Comparison of ENCODE assay signal across 16 cellular contexts in genomic region chr15:90173372-90173771, GRCh38. TPM values are rescaled to one million over a fixed set of nuclear protein-coding genes. Genes with fewer than 3 reads are reported as not detected.
A peak's percentile ranks its signal among the peaks of the same experiment; 100 is the strongest.
DNase-seq lines count a peak whose midpoint lies in the region; ATAC-seq, FAIRE-seq and TF ChIP-seq lines count a peak whose summit lies in the region.
"Had no signal": no experiment of that assay in that cellular context is flagged by ENCODE, and none has a peak within 500 bp of the region (broad histone marks: within the 10 kb centered on the region; RNA-seq: fewer than 3 reads in every experiment).

No MANE protein-coding gene starts in this region.

- POLR2A ChIA-PET in MCF 10A (lab: Yijun Ruan, JAX): interaction anchor here (0.6 to 1.8 kb wide), 3 partner anchors 12 to 671 kb away, joined by 3 to 6 read pairs (median 4); no protein-coding TSS in a partner anchor
- POLR2A ChIA-PET in HepG2 (lab: Yijun Ruan, JAX): interaction anchor here (0.8 kb wide), 1 partner anchor 27 kb away, joined by 6 read pairs; the partner anchor contains the start of gene SEMA4B

- H3K36me3 ChIP-seq in breast epithelium: no peaks in the 10 kb centered on the region
- H3K36me3 ChIP-seq in HepG2 (replicated peaks in 1 of 2; ENCODE audit: control insufficient read depth in 1 of 2, insufficient read depth in 2 of 2, low read length in 2 of 2): no peaks in the 10 kb centered on the region
- no peaks in the 10 kb centered on the region for H3K36me3 ChIP-seq in thyroid gland
- H3K36me3 ChIP-seq: BLaER1 treated with 17β-estradiol and CSF1 and Interleukin-3, amounts not matched to agents 10 nM and 100 nM had no signal

- BruUV-seq in MCF 10A (replicated peaks; lab: Mats Ljungman, UMichigan) (no TSS peak), HepG2 (replicated peaks; lab: Mats Ljungman, UMichigan) (no TSS peak)

- WGBS in HepG2 (ENCODE audit: low lambda C conversion rate): 43% methylated on average over 7 of the region's 7 CpGs
- 79 to 87% methylated on average over 7 of the region's 7 CpGs for WGBS in thyroid gland, 2 donors

- H3K27me3 ChIP-seq in breast epithelium: no peaks in the 10 kb centered on the region
- no peaks in the 10 kb centered on the region for H3K27me3 ChIP-seq in HepG2 (ENCODE audit: control insufficient read depth in 1 of 2, insufficient read depth in 2 of 2, low read length in 2 of 2)
- H3K27me3 ChIP-seq in thyroid gland: no peaks in the 10 kb centered on the region
- H3K27me3 ChIP-seq: BLaER1 treated with 17β-estradiol and CSF1 and Interleukin-3, amounts not matched to agents 10 nM and 100 nM had no signal

- intact Hi-C loops in breast epithelium (cut with DNase I; ENCODE audit: low total_unique reads): no loop called here
- intact Hi-C loops in MCF 10A (cut with micrococcal nuclease): no loop called here
- intact Hi-C loops in HepG2 (cut with micrococcal nuclease; ENCODE audit: unreplicated experiment): no loop called here
- intact Hi-C loops in thyroid gland (cut with DNase I): no loop called here
- intact Hi-C loops in activated T-helper 2 cell treated with anti-CD3 and anti-CD28 coated beads, Interferon-gamma antibody, Interleukin-2, Interleukin-4, amounts not matched to agents 10 μg/mL and 5 μg/mL and 100 μg/mL, durations not matched to agents 14 hours and 24 hours and 36 hours (cut with micrococcal nuclease): no loop called here

- ATAC-seq in HepG2: peak; percentile 51; the same call in 2 of the 3 replicates

- peak overlapping the region; percentile 20 to 52 for H3K27ac ChIP-seq in breast epithelium
- no peak overlapping the region for H3K27ac ChIP-seq in HepG2 (ENCODE audit: extremely low read length, insufficient read depth, low read length)
- peak overlapping the region; percentile 54 to 99 (median 98) for H3K27ac ChIP-seq in thyroid gland
- H3K27ac ChIP-seq: BLaER1 treated with 17β-estradiol and CSF1 and Interleukin-3, amounts not matched to agents 10 nM and 100 nM had no signal

- TF ChIP-seq POLR2A in breast epithelium (IDR thresholded peaks at IDR 0.05): no peak
- no peak for TF ChIP-seq POLR2A in HepG2 (IDR thresholded peaks at IDR 0.05; ENCODE audit: insufficient read depth in 1 of 2, low read depth in 2 of 2, low read length in 2 of 2)
- TF ChIP-seq POLR2A in thyroid gland (IDR thresholded peaks at IDR 0.05): no peak

- H3K4me1 Mint-ChIP-seq in MCF 10A (ENCODE audit: insufficient read depth, unreplicated experiment) (no peaks in the 10 kb centered on the region), chondrocyte (ENCODE audit: low read depth) (peaks cover 19% of the 10 kb centered on the region)
- H3K4me1 Mint-ChIP-seq in activated T-helper 2 cell treated with anti-CD3 and anti-CD28 coated beads, Interferon-gamma antibody, Interleukin-2, Interleukin-4, amounts not matched to agents 10 μg/mL and 5 μg/mL and 100 μg/mL, durations not matched to agents 14 hours and 24 hours and 36 hours (ENCODE audit: low read depth): peaks cover 3% of the 10 kb centered on the region

- TF ChIP-seq RAD21 in HepG2 (CRISPR knock-in tag; IDR thresholded peaks at IDR 0.05): no peak

- H3K4me3 Mint-ChIP-seq in MCF 10A (ENCODE audit: unreplicated experiment) (no peak overlapping the region), chondrocyte (ENCODE audit: unreplicated experiment) (no peak overlapping the region)
- no peak overlapping the region for H3K4me3 Mint-ChIP-seq in activated T-helper 2 cell treated with anti-CD3 and anti-CD28 coated beads, Interferon-gamma antibody, Interleukin-2, Interleukin-4, amounts not matched to agents 10 μg/mL and 5 μg/mL and 100 μg/mL, durations not matched to agents 14 hours and 24 hours and 36 hours (ENCODE audit: low read depth)

- H3K9ac ChIP-seq in HepG2 (ENCODE audit: insufficient read depth, low read depth, low read length): no peak overlapping the region
- H3K9ac ChIP-seq: BLaER1 treated with 17β-estradiol and CSF1 and Interleukin-3, amounts not matched to agents 10 nM and 100 nM had no signal

- TF ChIP-seq CTCF in breast epithelium (IDR thresholded peaks at IDR 0.05) (no peak), MCF 10A (IDR thresholded peaks at IDR 0.05; ENCODE audit: unreplicated experiment) (no peak), chondrocyte (IDR thresholded peaks at IDR 0.05) (no peak), HepG2 (CRISPR knock-in tag; IDR thresholded peaks at IDR 0.05) (no peak), thyroid gland (IDR thresholded peaks at IDR 0.05) (no peak)

- H3K36me3 Mint-ChIP-seq in MCF 10A (ENCODE audit: insufficient read depth, unreplicated experiment): no peaks in the 10 kb centered on the region
- no peaks in the 10 kb centered on the region for H3K36me3 Mint-ChIP-seq in chondrocyte (ENCODE audit: low read depth)
- no peaks in the 10 kb centered on the region for H3K36me3 Mint-ChIP-seq in activated T-helper 2 cell treated with anti-CD3 and anti-CD28 coated beads, Interferon-gamma antibody, Interleukin-2, Interleukin-4, amounts not matched to agents 10 μg/mL and 5 μg/mL and 100 μg/mL, durations not matched to agents 14 hours and 24 hours and 36 hours (ENCODE audit: low read depth)

- H3K27ac Mint-ChIP-seq in MCF 10A (ENCODE audit: low read depth, unreplicated experiment) (no peak overlapping the region), chondrocyte (ENCODE audit: unreplicated experiment) (peak overlapping the region; percentile 71)
- H3K27ac Mint-ChIP-seq in activated T-helper 2 cell treated with anti-CD3 and anti-CD28 coated beads, Interferon-gamma antibody, Interleukin-2, Interleukin-4, amounts not matched to agents 10 μg/mL and 5 μg/mL and 100 μg/mL, durations not matched to agents 14 hours and 24 hours and 36 hours: no peak overlapping the region

- H3K4me1 ChIP-seq in breast epithelium: peaks cover 0 to 3% of the 10 kb centered on the region in 2 donors
- H3K4me1 ChIP-seq in HepG2 (ENCODE audit: insufficient read depth, low read length): peaks cover 53% of the 10 kb centered on the region
- peaks cover 17 to 35% of the 10 kb centered on the region in 2 donors for H3K4me1 ChIP-seq in thyroid gland

- TF ChIP-seq EP300 in HepG2 (IDR thresholded peaks at IDR 0.05; ENCODE audit: low read depth in 2 of 2, low read length in 2 of 2) (no peak), HepG2 (CRISPR knock-in tag; IDR thresholded peaks at IDR 0.05; ENCODE audit: borderline replicate concordance) (no peak)

- DNase-seq in breast epithelium (ENCODE audit: low spot score in 2 of 2): no peak
- no peak for DNase-seq in MCF 10A (ENCODE audit: unreplicated experiment)
- DNase-seq in chondrocyte (ENCODE audit: low spot score): no peak
- no peak for DNase-seq in HepG2 (ENCODE audit: low spot score)
- no peak for DNase-seq in thyroid gland
- DNase-seq in HUDEP-2 (lab: John Stamatoyannopoulos, UW; ENCODE audit: unreplicated experiment in 76 of 76): no peak
- DNase-seq in NCI-H2081 treated with DMSO at 0.1 percent for 48 hours (lab: John Stamatoyannopoulos, UW): no peak
- DNase-seq in activated T-helper 2 cell treated with anti-CD3 and anti-CD28 coated beads, Interferon-gamma antibody, Interleukin-2, Interleukin-4, amounts not matched to agents 10 μg/mL and 5 μg/mL and 100 μg/mL, durations not matched to agents 14 hours and 24 hours and 36 hours (ENCODE audit: low spot score): no peak
- DNase-seq: 8988T, IMR-90, Kasumi-1, NCI-H1930, NCI-H2171 treated with DMSO at 0.1 percent for 48 hours, NCI-H524 had no signal

- H3K9me3 ChIP-seq in breast epithelium: no peaks in the 10 kb centered on the region
- no peaks in the 10 kb centered on the region for H3K9me3 ChIP-seq in HepG2 (ENCODE audit: low read length)
- H3K9me3 ChIP-seq in thyroid gland: no peaks in the 10 kb centered on the region

- in situ Hi-C loops in HepG2 (cut with HindIII; ENCODE audit: extremely low pct_ligation_motif_present, low pct_unique_long_range_greater_than_20kb): no loop called here

- no peak overlapping the region for H3K4me2 ChIP-seq in HepG2 (ENCODE audit: low read depth, low read length)
- H3K4me2 ChIP-seq: BLaER1 treated with 17β-estradiol and CSF1 and Interleukin-3, amounts not matched to agents 10 nM and 100 nM had no signal

- H3K79me2 ChIP-seq in HepG2 (ENCODE audit: insufficient read depth, low read length): no peaks in the 10 kb centered on the region

- H2AFZ ChIP-seq in HepG2 (ENCODE audit: low read length): no peak overlapping the region

- CTCF ChIA-PET in MCF 10A (lab: Yijun Ruan, JAX): interaction anchor here (0.5 to 1.0 kb wide), 4 partner anchors 8 to 812 kb away, joined by 3 to 5 read pairs (median 3); no protein-coding TSS in a partner anchor
- CTCF ChIA-PET in HepG2 (lab: Yijun Ruan, JAX; ENCODE audit: low intra/inter-chr PET ratio, low total read pairs): no interaction called here

- H4K20me1 ChIP-seq in HepG2 (ENCODE audit: insufficient read depth, low read length): no peaks in the 10 kb centered on the region
- H4K20me1 ChIP-seq: BLaER1 treated with 17β-estradiol and CSF1 and Interleukin-3, amounts not matched to agents 10 nM and 100 nM had no signal

- H3K9me3 Mint-ChIP-seq in MCF 10A (ENCODE audit: unreplicated experiment): no peaks in the 10 kb centered on the region
- no peaks in the 10 kb centered on the region for H3K9me3 Mint-ChIP-seq in chondrocyte (ENCODE audit: low read depth)
- no peaks in the 10 kb centered on the region for H3K9me3 Mint-ChIP-seq in activated T-helper 2 cell treated with anti-CD3 and anti-CD28 coated beads, Interferon-gamma antibody, Interleukin-2, Interleukin-4, amounts not matched to agents 10 μg/mL and 5 μg/mL and 100 μg/mL, durations not matched to agents 14 hours and 24 hours and 36 hours

- H3K27me3 Mint-ChIP-seq in MCF 10A (ENCODE audit: insufficient read depth, unreplicated experiment) (no peaks in the 10 kb centered on the region), chondrocyte (ENCODE audit: low read depth) (no peaks in the 10 kb centered on the region)
- H3K27me3 Mint-ChIP-seq in activated T-helper 2 cell treated with anti-CD3 and anti-CD28 coated beads, Interferon-gamma antibody, Interleukin-2, Interleukin-4, amounts not matched to agents 10 μg/mL and 5 μg/mL and 100 μg/mL, durations not matched to agents 14 hours and 24 hours and 36 hours (ENCODE audit: low read depth): no peaks in the 10 kb centered on the region

- H3K4me3 ChIP-seq in breast epithelium (no peak overlapping the region), HepG2 (replicated peaks in 1 of 3; ENCODE audit: insufficient read depth in 1 of 3, low read depth in 2 of 3, low read length in 3 of 3) (no peak overlapping the region), thyroid gland (replicated peaks in 1 of 3) (no peak overlapping the region)
- H3K4me3 ChIP-seq: BLaER1 treated with 17β-estradiol and CSF1 and Interleukin-3, amounts not matched to agents 10 nM and 100 nM had no signal

- FAIRE-seq in HepG2 (lab: Jason Lieb, UNC): no peak
- FAIRE-seq: H54 had no signal

RNA-seq across cellular contexts. Expression of gene SEMA4B, which starts 27.8 kb away (rescaled TPM):
- total RNA-seq in breast epithelium (10 to 100 TPM in 2 of 3 donors, 1 to 10 TPM in 1; 6.6 to 72.8 (median 56.9) TPM), MCF 10A (2022) (38.6 and 46.4 TPM in 2 replicates), chondrocyte (6.7 to 10.5 TPM (median 9.2 TPM) in 3 replicates), HepG2 (2016; rRNA removed; fragmentation: Illumina TruSeq; extraction: Trizol) (1.3 and 2.1 TPM in 2 replicates), thyroid gland (100 to 1,000 TPM in 1 of 4 donors, 10 to 100 TPM in 3; 49.5 to 163 (median 69.9) TPM)
- 2.8 and 3.6 TPM in 2 replicates for total RNA-seq in HepG2 (2016; cell fraction: cytosol; rRNA removed; fragmentation: Illumina TruSeq; extraction: Trizol; ENCODE audit: low read depth)
- total RNA-seq in HepG2 (2016; cell fraction: insoluble cytoplasmic fraction; rRNA removed; fragmentation: Illumina TruSeq; extraction: Trizol): 1.8 and 2.7 TPM in 2 replicates
- total RNA-seq in HepG2 (2016; cell fraction: membrane; rRNA removed; fragmentation: Illumina TruSeq; extraction: Trizol): 1.5 and 1.8 TPM in 2 replicates
- total RNA-seq in HepG2 (2016; cell fraction: nucleus; rRNA removed; fragmentation: Illumina TruSeq; extraction: Trizol): 4.4 and 5.3 TPM in 2 replicates
- 17.0 and 31.8 TPM in 2 replicates for polyA plus RNA-seq in HepG2 (2011; rRNA removed)
- polyA plus RNA-seq in HepG2 (2011; cell fraction: cytosol; rRNA removed): 11.3 and 13.8 TPM in 2 replicates
- polyA plus RNA-seq in HepG2 (2011; cell fraction: nucleus; rRNA removed): 63.8 and 71.1 TPM in 2 replicates
- polyA plus RNA-seq in HepG2 (2012): 11.2 and 22.4 TPM in 2 replicates
- 0.40 and 0.47 TPM in 2 replicates for polyA plus RNA-seq in HepG2 (2016; cell fraction: cytosol; fragmentation: Illumina TruSeq; extraction: Trizol; ENCODE audit: low read depth)
- 2.0 and 2.2 TPM in 2 replicates for polyA plus RNA-seq in HepG2 (2016; cell fraction: insoluble cytoplasmic fraction; fragmentation: Illumina TruSeq; extraction: Trizol; ENCODE audit: low read depth)
- 0.70 and 1.2 TPM in 2 replicates for polyA plus RNA-seq in HepG2 (2016; cell fraction: membrane; fragmentation: Illumina TruSeq; extraction: Trizol; ENCODE audit: low read depth)
- 14.4 and 14.8 TPM in 2 replicates for polyA plus RNA-seq in HepG2 (2016; cell fraction: nucleus; fragmentation: Illumina TruSeq; extraction: Trizol; ENCODE audit: insufficient read depth, low read depth)
- 42.2 and 71.8 TPM in 2 replicates for polyA minus RNA-seq in HepG2 (2011; rRNA and poly(A)+ RNA removed; ENCODE audit: low replicate concordance)
- polyA minus RNA-seq in HepG2 (2011; cell fraction: cytosol; rRNA and poly(A)+ RNA removed): 25.4 and 35.9 TPM in 2 replicates
- 35.4 and 39.4 TPM in 2 replicates for polyA minus RNA-seq in HepG2 (2011; cell fraction: nucleus; rRNA and poly(A)+ RNA removed)
- 28.3 and 30.2 TPM in 2 replicates for total RNA-seq in activated T-helper 2 cell treated with anti-CD3 and anti-CD28 coated beads, Interferon-gamma antibody, Interleukin-2, Interleukin-4, amounts not matched to agents 10 μg/mL and 5 μg/mL and 100 μg/mL, durations not matched to agents 14 hours and 24 hours and 36 hours
